ENCODE assay signal across 17 cellular contexts in the genomic region with DNA sequence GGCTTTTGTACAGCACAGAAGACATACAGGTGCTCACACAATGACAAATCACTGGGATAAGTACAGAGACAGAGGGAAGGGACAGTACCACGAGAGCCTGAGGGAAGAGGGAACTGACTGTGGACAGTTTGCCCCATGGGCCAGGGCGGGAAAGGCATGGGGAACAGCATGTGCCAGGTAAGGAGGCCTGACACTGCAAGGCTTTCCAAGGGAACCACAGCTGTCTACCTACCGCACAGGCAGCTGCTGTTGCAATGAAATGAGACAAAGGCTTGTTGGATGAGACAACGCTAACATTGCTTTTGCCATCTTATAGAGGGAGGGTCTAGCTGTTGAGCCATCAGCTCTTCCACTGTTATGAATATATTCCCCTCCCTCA.
"Had no signal": no experiment of that assay in that cellular context is flagged by ENCODE, and none has a peak within 500 bp of the region (broad histone marks: within the 10 kb centered on the region; RNA-seq: fewer than 3 reads in every experiment).

No MANE protein-coding gene starts in this region.

- ATAC-seq: stimulated activated naive B cell treated with anti-CD40 and anti-IgM and Interleukin-4, amounts not matched to agents 10 μg/mL and 1 μg/mL and 100 μg/mL, for 72 hours had no signal

- H3K4me3 Mint-ChIP-seq: activated naive CD8-positive, alpha-beta T cell treated with anti-CD3 and anti-CD28 coated beads for 36 hours; activated T-helper 1 cell treated with anti-CD3 and anti-CD28 coated beads, Interleukin-12 subunit alpha, Interleukin-12 subunit beta, Interleukin-2, Interleukin-4 antibody, amounts not matched to agents 30 ng/mL and 10 ng/mL and 1 ng/mL, durations not matched to agents 14 hours and 24 hours and 36 hours; stimulated activated naive B cell treated with anti-CD40 and anti-IgM and Interleukin-4, amounts not matched to agents 10 μg/mL and 1 μg/mL and 100 μg/mL, for 72 hours; T-helper 2 cell treated with Interferon-gamma antibody and Interleukin-4, amounts not matched to agents 5 μg/mL and 100 μg/mL, for 36 hours had no signal

- H3K36me3 Mint-ChIP-seq: activated naive CD8-positive, alpha-beta T cell treated with anti-CD3 and anti-CD28 coated beads for 36 hours had no signal

- H3K4me3 ChIP-seq: dorsolateral prefrontal cortex, esophagus muscularis mucosa, right atrium auricular region, SJSA1, tibial artery had no signal

- H3K4me1 Mint-ChIP-seq: activated naive CD8-positive, alpha-beta T cell treated with anti-CD3 and anti-CD28 coated beads for 36 hours; stimulated activated naive B cell treated with anti-CD40 and anti-IgM and Interleukin-4, amounts not matched to agents 10 μg/mL and 1 μg/mL and 100 μg/mL, for 72 hours had no signal

- DNase-seq: activated CD4-positive, alpha-beta T cell treated with anti-CD3 and anti-CD28 coated beads, Interleukin-2, amount 50 U/mL, for 1 hour; activated CD4-positive, CD25-positive, alpha-beta regulatory T cell; activated naive CD8-positive, alpha-beta T cell treated with anti-CD3 and anti-CD28 coated beads for 36 hours; brain microvascular endothelial cell; dorsolateral prefrontal cortex; hippocampal formation; kidney glomerular epithelial cell; midbrain; stimulated activated CD4-positive, alpha-beta T cell treated with anti-CD3 and anti-CD28 coated beads, Interleukin-15, amount 100 ng/mL, for 24 hours; stimulated activated CD4-positive, alpha-beta T cell treated with anti-CD3 and anti-CD28 coated beads, Interleukin-4, amount 100 ng/mL, for 1 hour; stimulated activated naive B cell treated with anti-CD40 and anti-IgM and Interleukin-4, amounts not matched to agents 10 μg/mL and 1 μg/mL and 100 μg/mL, for 72 hours; tibial artery had no signal

- H3K9me3 ChIP-seq: esophagus muscularis mucosa, right atrium auricular region, SJSA1 had no signal

- H3K27ac ChIP-seq: brain microvascular endothelial cell, dorsolateral prefrontal cortex, esophagus muscularis mucosa, right atrium auricular region, SJSA1, tibial artery had no signal

- H3K27me3 ChIP-seq: brain microvascular endothelial cell, dorsolateral prefrontal cortex, esophagus muscularis mucosa, right atrium auricular region, SJSA1, tibial artery had no signal

- H3K27ac Mint-ChIP-seq: activated naive CD8-positive, alpha-beta T cell treated with anti-CD3 and anti-CD28 coated beads for 36 hours; activated T-helper 1 cell treated with anti-CD3 and anti-CD28 coated beads, Interleukin-12 subunit alpha, Interleukin-12 subunit beta, Interleukin-2, Interleukin-4 antibody, amounts not matched to agents 30 ng/mL and 10 ng/mL and 1 ng/mL, durations not matched to agents 14 hours and 24 hours and 36 hours; stimulated activated naive B cell treated with anti-CD40 and anti-IgM and Interleukin-4, amounts not matched to agents 10 μg/mL and 1 μg/mL and 100 μg/mL, for 72 hours; T-helper 2 cell treated with Interferon-gamma antibody and Interleukin-4, amounts not matched to agents 5 μg/mL and 100 μg/mL, for 36 hours had no signal

- H3K36me3 ChIP-seq: brain microvascular endothelial cell, esophagus muscularis mucosa, right atrium auricular region, SJSA1, tibial artery had no signal

- H3K9me3 Mint-ChIP-seq: activated naive CD8-positive, alpha-beta T cell treated with anti-CD3 and anti-CD28 coated beads for 36 hours; activated T-helper 1 cell treated with anti-CD3 and anti-CD28 coated beads, Interleukin-12 subunit alpha, Interleukin-12 subunit beta, Interleukin-2, Interleukin-4 antibody, amounts not matched to agents 30 ng/mL and 10 ng/mL and 1 ng/mL, durations not matched to agents 14 hours and 24 hours and 36 hours; T-helper 2 cell treated with Interferon-gamma antibody and Interleukin-4, amounts not matched to agents 5 μg/mL and 100 μg/mL, for 36 hours had no signal

- H3K4me1 ChIP-seq: SJSA1 had no signal
